ENCODE assay signal across 1 cellular context in genomic region chr12:10612110-10612509, GRCh38.
TF ChIP-seq lines count a peak whose summit lies in the region.

No MANE protein-coding gene starts in this region.

TF ChIP-seq in K562, 482 proteins besides CTCF, POLR2A, EP300 and RAD21 (continued from another document):
- TF ChIP-seq CGGBP1 (CRISPR knock-in tag; IDR thresholded peaks at IDR 0.05) (no peak), PPARD (CRISPR knock-in tag; IDR thresholded peaks at IDR 0.05) (no peak), ZBTB2 (IDR thresholded peaks at IDR 0.05) (no peak), BACH1 (tag; IDR thresholded peaks at IDR 0.05) (no peak), USF1 (CRISPR knock-in tag; IDR thresholded peaks at IDR 0.05) (no peak), ZNF263 (CRISPR knock-in tag; IDR thresholded peaks at IDR 0.05; ENCODE audit: borderline replicate concordance) (no peak), JUNB (CRISPR knock-in tag; conservative IDR thresholded peaks at IDR 0.05) (no peak), SREBF1 (IDR thresholded peaks at IDR 0.05; ENCODE audit: borderline replicate concordance, low read depth, low read length) (no peak)
